Comparison of ENCODE assay signal across 9 cellular contexts in genomic region chr6:4778086-4778485, GRCh38. TPM values are rescaled to one million over a fixed set of nuclear protein-coding genes. Genes with fewer than 3 reads are reported as not detected.
DNase-seq lines count a peak whose midpoint lies in the region; ATAC-seq and TF ChIP-seq lines count a peak whose summit lies in the region.
"Had no signal": no experiment of that assay in that cellular context is flagged by ENCODE, and none has a peak within 500 bp of the region (broad histone marks: within the 10 kb centered on the region; RNA-seq: fewer than 3 reads in every experiment).

No MANE protein-coding gene starts in this region.

- H3K27me3 Mint-ChIP-seq in activated T-cell treated with anti-CD3 and anti-CD28 coated beads, Interleukin-2, amount 50 U/mL, for 4 hours (ENCODE audit: low read depth): no peaks in the 10 kb centered on the region

- H3K27ac ChIP-seq in stomach smooth muscle (ENCODE audit: low read length): no peak overlapping the region

- H3K9me3 ChIP-seq in stomach smooth muscle (ENCODE audit: control insufficient read depth in 2 of 2, low read length in 2 of 2): no peaks in the 10 kb centered on the region
- H3K9me3 ChIP-seq: left lung had no signal

- DNase-seq in activated T-cell treated with anti-CD3 and anti-CD28 coated beads, Interleukin-2, amount 50 U/mL, for 4 hours: no peak
- no peak for DNase-seq in activated T-cell treated with anti-CD3 and anti-CD28 coated beads for 4 hours
- peak; percentile 65 for DNase-seq in RKO (ENCODE audit: low spot score)
- DNase-seq in fibroblast of pulmonary artery (ENCODE audit: low read depth): no peak
- no peak for DNase-seq in NCI-H1092 (lab: John Stamatoyannopoulos, UW)
- DNase-seq in H4 (ENCODE audit: low spot score): no peak
- no peak for DNase-seq in NCI-H345 treated with DMSO at 0.1 percent for 48 hours (lab: John Stamatoyannopoulos, UW; ENCODE audit: unreplicated experiment)
- DNase-seq: left lung had no signal

- TF ChIP-seq CTCF in fibroblast of pulmonary artery (IDR thresholded peaks at IDR 0.05; ENCODE audit: low read length, missing control alignments): no peak

- peak; percentile 8 to 18 for ATAC-seq in activated T-cell treated with anti-CD3 and anti-CD28 coated beads, Interleukin-2, amount 50 U/mL, for 4 hours
- ATAC-seq: left lung had no signal

- peak overlapping the region; percentile 60 for H3K4me3 ChIP-seq in fibroblast of pulmonary artery (replicated peaks; ENCODE audit: low read depth, low read length)
- H3K4me3 ChIP-seq in stomach smooth muscle (ENCODE audit: low read length in 2 of 2): peak overlapping the region; percentile 68 to 78

- peaks cover 6% of the 10 kb centered on the region for H3K9me3 Mint-ChIP-seq in activated T-cell treated with anti-CD3 and anti-CD28 coated beads, Interleukin-2, amount 50 U/mL, for 4 hours

- H3K27me3 ChIP-seq in stomach smooth muscle (ENCODE audit: control insufficient read depth in 1 of 2, insufficient read depth in 2 of 2, low read length in 2 of 2): no peaks in the 10 kb centered on the region

- peaks cover 9% of the 10 kb centered on the region for H3K4me1 ChIP-seq in stomach smooth muscle (ENCODE audit: control insufficient read depth, insufficient read depth, low read length)

- H3K36me3 Mint-ChIP-seq in activated T-cell treated with anti-CD3 and anti-CD28 coated beads, Interleukin-2, amount 50 U/mL, for 4 hours (ENCODE audit: insufficient read depth): peaks cover 2% of the 10 kb centered on the region

- no peaks in the 10 kb centered on the region for H3K36me3 ChIP-seq in stomach smooth muscle (ENCODE audit: control insufficient read depth in 2 of 2, insufficient read depth in 2 of 2, low read length in 2 of 2)
- H3K36me3 ChIP-seq: left lung had no signal

- H3K9ac ChIP-seq in stomach smooth muscle (ENCODE audit: low read length in 2 of 2): no peak overlapping the region

- H3K4me3 Mint-ChIP-seq in activated T-cell treated with anti-CD3 and anti-CD28 coated beads, Interleukin-2, amount 50 U/mL, for 4 hours: peak overlapping the region; percentile 85

- H3K4me1 Mint-ChIP-seq in activated T-cell treated with anti-CD3 and anti-CD28 coated beads, Interleukin-2, amount 50 U/mL, for 4 hours (ENCODE audit: low read depth): peaks cover 67% of the 10 kb centered on the region

RNA-seq across cellular contexts. Expression of gene CDYL, which starts 1.9 kb away (rescaled TPM):
- 10 to 100 TPM; 19.1 to 22.3 (median 21.4) TPM for total RNA-seq in activated T-cell treated with anti-CD3 and anti-CD28 coated beads, Interleukin-2, amount 50 U/mL, for 4 hours
- total RNA-seq in H4 (2014; rRNA removed; shearing (Covaris generic)): 16.0 and 25.0 TPM in 2 replicates
